11 cellular contexts compared by ENCODE assay signal in the genomic region with DNA sequence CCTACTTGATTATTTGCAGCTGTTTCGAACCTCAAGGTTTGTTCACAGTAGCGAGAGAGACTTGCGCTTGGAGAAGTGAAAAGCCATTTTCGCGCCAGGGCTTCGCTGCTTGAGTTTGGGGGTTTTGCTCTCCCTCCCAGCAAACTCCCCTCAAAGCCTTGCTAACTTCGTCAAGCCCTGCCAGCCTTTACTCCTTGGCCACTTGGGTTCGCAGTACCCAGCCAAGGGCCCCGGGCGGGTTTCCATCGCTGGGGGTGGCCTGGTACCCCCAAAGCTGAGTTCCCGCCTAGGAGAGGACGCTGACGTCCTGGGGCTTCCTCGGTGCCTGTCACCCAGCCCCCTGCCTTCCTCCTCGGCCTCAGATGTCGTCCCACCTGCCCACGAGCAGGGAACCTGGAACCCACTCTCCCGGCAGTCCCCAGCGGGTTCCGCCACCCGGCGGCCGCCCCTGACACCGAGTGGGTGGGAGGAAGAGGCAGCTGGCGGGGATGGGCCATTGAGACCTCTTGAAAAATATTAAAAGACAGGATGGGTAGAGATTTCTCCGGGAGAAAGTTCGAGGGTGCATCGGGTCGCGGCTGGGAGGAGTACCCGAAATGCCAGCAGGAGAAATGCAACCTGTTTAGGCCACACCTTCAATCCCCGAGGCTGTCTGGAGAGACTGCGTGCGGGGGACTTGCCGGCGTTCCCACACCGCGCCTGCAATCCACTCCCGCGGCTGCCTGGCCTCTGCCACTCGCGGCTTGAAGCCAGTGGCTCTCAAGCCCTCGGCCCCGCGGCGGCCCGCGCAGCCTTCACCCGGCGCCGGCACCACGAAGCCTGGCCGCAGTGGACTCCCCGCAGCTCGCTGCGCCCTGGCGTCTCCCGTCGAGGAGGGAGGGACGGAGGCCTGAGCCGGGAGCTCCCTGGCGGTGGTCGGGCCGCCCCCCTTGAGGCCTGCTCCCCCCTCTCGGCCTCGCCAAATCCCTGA. TPM values are rescaled to one million over a fixed set of nuclear protein-coding genes. Genes with fewer than 3 reads are reported as not detected.
DNase-seq lines count a peak whose midpoint lies in the region; ATAC-seq and TF ChIP-seq lines count a peak whose summit lies in the region.
"Had no signal": no experiment of that assay in that cellular context is flagged by ENCODE, and none has a peak within 500 bp of the region (broad histone marks: within the 10 kb centered on the region; RNA-seq: fewer than 3 reads in every experiment).

No MANE protein-coding gene starts in this region.

- peak; percentile 35 to 55 for ATAC-seq in left cardiac atrium
- ATAC-seq in GM21576 (IDR thresholded peaks at IDR 0.05; ENCODE audit: unreplicated experiment) = no peak
- no peak for ATAC-seq in activated CD8-positive, alpha-beta memory T cell treated with anti-CD3 and anti-CD28 coated beads, Interleukin-2, amount 10 ng/mL, durations not matched to agents 7 days and 5 days
- ATAC-seq in HG03135 (IDR thresholded peaks at IDR 0.05; ENCODE audit: unreplicated experiment) = no peak

- H3K27me3 Mint-ChIP-seq in Caco-2 (ENCODE audit: insufficient read depth, unreplicated experiment) = no peaks in the 10 kb centered on the region
- H3K27me3 Mint-ChIP-seq in activated CD8-positive, alpha-beta memory T cell treated with anti-CD3 and anti-CD28 coated beads, Interleukin-2, amount 10 ng/mL, durations not matched to agents 7 days and 5 days = peaks cover 78% of the 10 kb centered on the region

- H3K36me3 Mint-ChIP-seq in Caco-2 (ENCODE audit: insufficient read depth, unreplicated experiment) = peaks cover 12% of the 10 kb centered on the region
- H3K36me3 Mint-ChIP-seq in activated CD8-positive, alpha-beta memory T cell treated with anti-CD3 and anti-CD28 coated beads, Interleukin-2, amount 10 ng/mL, durations not matched to agents 7 days and 5 days = peaks cover 1% of the 10 kb centered on the region

- H3K4me1 ChIP-seq in Caco-2 = peaks cover 31% of the 10 kb centered on the region

- DNase-seq in Caco-2 (no peak), left cardiac atrium (peak; percentile 46), posterior vena cava (ENCODE audit: low spot score) (peak; percentile 87), NCI-H345 treated with DMSO at 0.1 percent for 48 hours (lab: John Stamatoyannopoulos, UW; ENCODE audit: unreplicated experiment) (no peak)
- DNase-seq in activated CD8-positive, alpha-beta memory T cell treated with anti-CD3 and anti-CD28 coated beads, Interleukin-2, amount 10 ng/mL, durations not matched to agents 7 days and 5 days = no peak
- DNase-seq: activated CD4-positive, alpha-beta T cell treated with anti-CD3 and anti-CD28 coated beads, Interleukin-2, amount 50 U/mL, for 4 hours; DMS79 treated with DMSO at 0.1 percent for 48 hours; NCI-H1105 treated with DMSO at 0.1 percent for 48 hours had no signal

- no peaks in the 10 kb centered on the region for H3K9me3 Mint-ChIP-seq in Caco-2 (ENCODE audit: unreplicated experiment)
- no peaks in the 10 kb centered on the region for H3K9me3 Mint-ChIP-seq in activated CD8-positive, alpha-beta memory T cell treated with anti-CD3 and anti-CD28 coated beads, Interleukin-2, amount 10 ng/mL, durations not matched to agents 7 days and 5 days (ENCODE audit: low read depth)

- no TSS peak for BruUV-seq in Caco-2 (replicated peaks; lab: Mats Ljungman, UMichigan)

- H3K27ac ChIP-seq in adipose tissue (ENCODE audit: low read depth, low read length) = peak overlapping the region; percentile 38

- peak overlapping the region; percentile 74 for H3K4me3 Mint-ChIP-seq in Caco-2 (ENCODE audit: unreplicated experiment)
- no peak overlapping the region for H3K4me3 Mint-ChIP-seq in activated CD8-positive, alpha-beta memory T cell treated with anti-CD3 and anti-CD28 coated beads, Interleukin-2, amount 10 ng/mL, durations not matched to agents 7 days and 5 days

- no peaks in the 10 kb centered on the region for H3K27me3 ChIP-seq in Caco-2 (replicated peaks; ENCODE audit: control insufficient read depth, insufficient read depth, low read length)

- no peak for TF ChIP-seq CTCF in Caco-2 (IDR thresholded peaks at IDR 0.05; ENCODE audit: insufficient read depth in 1 of 2, low read depth in 1 of 2, low read length in 1 of 2, severe bottlenecking in 1 of 2, unreplicated experiment in 1 of 2)

- H3K4me3 ChIP-seq in Caco-2 (ENCODE audit: low read depth, low read length) = peak overlapping the region; percentile 35

- 4 to 6% (median 5%) methylated on average over 65 to 67 of the region's 67 CpGs for WGBS in adipose tissue, 3 donors

- POLR2A ChIA-PET in Caco-2 (lab: Charles Lee) = interaction anchor here (1.2 kb wide), 1 partner anchor 57 kb away, joined by 3 read pairs; no protein-coding TSS in a partner anchor

- peak overlapping the region; percentile 53 for H3K27ac Mint-ChIP-seq in Caco-2 (ENCODE audit: unreplicated experiment)
- no peak overlapping the region for H3K27ac Mint-ChIP-seq in activated CD8-positive, alpha-beta memory T cell treated with anti-CD3 and anti-CD28 coated beads, Interleukin-2, amount 10 ng/mL, durations not matched to agents 7 days and 5 days

- peaks cover 23% of the 10 kb centered on the region for H3K4me1 Mint-ChIP-seq in Caco-2 (ENCODE audit: low read depth, unreplicated experiment)
- no peaks in the 10 kb centered on the region for H3K4me1 Mint-ChIP-seq in activated CD8-positive, alpha-beta memory T cell treated with anti-CD3 and anti-CD28 coated beads, Interleukin-2, amount 10 ng/mL, durations not matched to agents 7 days and 5 days

- CTCF ChIA-PET in Caco-2 (lab: Charles Lee) = no interaction called here
- CTCF ChIA-PET in activated CD8-positive, alpha-beta memory T cell treated with anti-CD3 and anti-CD28 coated beads, Interleukin-2, amount 10 ng/mL, durations not matched to agents 7 days and 5 days (lab: Charles Lee) = no interaction called here

- no peaks in the 10 kb centered on the region for H3K9me3 ChIP-seq in Caco-2

- H3K36me3 ChIP-seq in Caco-2 (ENCODE audit: control insufficient read depth, insufficient read depth, low read length) = no peaks in the 10 kb centered on the region

- intact Hi-C loops in Caco-2 (cut with micrococcal nuclease; ENCODE audit: unreplicated experiment) = no loop called here
- intact Hi-C loops in left cardiac atrium (cut with DNase I) = loop anchor here (5.0 to 10.0 kb wide), 2 partner anchors 269 to 1057 kb away; no protein-coding TSS in a partner anchor
- intact Hi-C loops in posterior vena cava (cut with DNase I) = loop anchor here (10.0 kb wide), 3 partner anchors 157 to 717 kb away; no protein-coding TSS in a partner anchor

RNA-seq across cellular contexts. Expression of a gene that starts 8.8 kb away (rescaled TPM):
- total RNA-seq in Caco-2 (2022) (134 and 140 TPM in 2 replicates), left cardiac atrium (10 to 100 TPM; 41.2 to 43.5 TPM), posterior vena cava (100 to 1,000 TPM; 208 to 213 TPM)
- 10 to 100 TPM in 2 of 3 donors, 1 to 10 TPM in 1; 9.7 to 33.5 (median 31.4) TPM for polyA plus RNA-seq in adipose tissue
- not detected for total RNA-seq in activated CD8-positive, alpha-beta memory T cell treated with anti-CD3 and anti-CD28 coated beads, Interleukin-2, amount 10 ng/mL, durations not matched to agents 7 days and 5 days

Comparison
In these comparisons a context has a peak if more than half of its experiments do, and no peak if none do; other contexts are left out.
1. DNase-seq: peak in left cardiac atrium (single experiment) and posterior vena cava (single experiment); none in Caco-2 (0 of 2), NCI-H345 treated with DMSO at 0.1 percent for 48 hours (single experiment) and activated CD8-positive, alpha-beta memory T cell treated with anti-CD3 and anti-CD28 coated beads, Interleukin-2, amount 10 ng/mL, durations not matched to agents 7 days and 5 days (single experiment).
2. ATAC-seq: peak in left cardiac atrium (2 of 2); none in GM21576 (single experiment), activated CD8-positive, alpha-beta memory T cell treated with anti-CD3 and anti-CD28 coated beads, Interleukin-2, amount 10 ng/mL, durations not matched to agents 7 days and 5 days (single experiment) and HG03135 (single experiment).
3. RNA of a gene that starts 8.8 kb away (total RNA-seq): 208 to 213 TPM in posterior vena cava, 134 to 140 TPM in Caco-2 and 41.2 to 43.5 TPM in left cardiac atrium; not detected in activated CD8-positive, alpha-beta memory T cell treated with anti-CD3 and anti-CD28 coated beads, Interleukin-2, amount 10 ng/mL, durations not matched to agents 7 days and 5 days; every median in the first group is over 10 times any median in the second.